ENCODE assay signal across 9 cellular contexts in the genomic region with DNA sequence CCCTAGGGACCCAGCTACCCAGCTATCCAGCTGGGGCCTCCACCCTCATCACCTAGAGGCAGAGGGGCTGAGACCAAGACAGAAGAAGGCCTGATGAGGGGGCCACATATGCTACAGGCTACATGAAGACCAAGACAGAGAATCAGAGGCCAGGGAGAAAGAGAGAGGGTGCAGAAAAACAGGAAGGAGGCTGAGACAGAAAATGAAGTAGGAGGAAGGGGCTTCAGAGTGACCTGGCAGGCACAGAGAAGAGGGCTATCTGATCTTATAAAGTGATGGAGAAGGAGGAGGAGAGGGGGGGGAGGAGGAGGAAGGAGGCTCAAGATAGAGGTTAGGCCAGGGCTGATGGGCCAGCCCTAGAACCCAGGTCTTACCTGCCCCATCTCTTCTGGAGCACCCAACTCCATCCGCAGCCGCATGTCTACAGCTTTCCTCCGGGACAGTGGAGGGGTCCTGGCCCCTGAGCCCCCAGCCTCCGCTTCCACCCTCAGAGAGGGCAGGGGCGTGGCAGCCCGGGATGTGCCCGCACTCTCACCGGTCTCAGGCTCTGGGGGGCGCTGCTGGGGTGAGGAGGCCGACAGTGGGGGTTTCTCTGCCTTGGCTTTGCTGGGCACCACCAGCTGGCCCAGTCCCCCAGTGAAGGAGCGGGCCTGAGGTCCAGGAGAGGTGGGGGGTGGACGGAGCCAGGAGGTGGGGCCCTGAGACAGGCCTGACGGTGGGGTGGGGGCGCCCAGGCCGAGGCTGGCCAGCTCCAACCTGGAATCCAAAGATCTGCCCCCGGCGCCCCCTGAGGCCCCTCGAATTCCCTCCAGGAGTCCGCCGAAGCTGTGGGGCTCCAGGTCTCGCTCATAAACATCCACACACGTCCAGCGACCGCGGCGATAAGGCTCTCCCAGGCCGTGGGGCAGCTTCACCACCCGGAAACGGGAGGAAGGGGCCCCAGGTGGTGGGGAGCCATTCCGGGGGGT. TPM values are rescaled to one million over a fixed set of nuclear protein-coding genes. Genes with fewer than 3 reads are reported as not detected.
DNase-seq lines count a peak whose midpoint lies in the region; ATAC-seq and TF ChIP-seq lines count a peak whose summit lies in the region.
"Had no signal": no experiment of that assay in that cellular context is flagged by ENCODE, and none has a peak within 500 bp of the region (broad histone marks: within the 10 kb centered on the region; RNA-seq: fewer than 3 reads in every experiment).

No MANE protein-coding gene starts in this region.

- no peak overlapping the region for H4K8ac ChIP-seq in mesenchymal stem cell (ENCODE audit: low read length)

- peaks cover 36% of the 10 kb centered on the region for H3K36me3 Mint-ChIP-seq in CD8-positive, alpha-beta T cell
- H3K36me3 Mint-ChIP-seq in brain: peaks cover 4% of the 10 kb centered on the region

- H3K27me3 ChIP-seq in CD8-positive, alpha-beta T cell (ENCODE audit: insufficient read depth, low read length): no peaks in the 10 kb centered on the region
- H3K27me3 ChIP-seq in NT2/D1 (ENCODE audit: insufficient read depth, insufficient read length) (no peaks in the 10 kb centered on the region), mesenchymal stem cell (ENCODE audit: control insufficient read depth in 1 of 2, insufficient read depth in 1 of 2, low read length in 2 of 2) (no peaks in the 10 kb centered on the region), thyroid gland (no peaks in the 10 kb centered on the region)

- no peak overlapping the region for H2BK15ac ChIP-seq in mesenchymal stem cell (ENCODE audit: low read depth, poor library complexity, severe bottlenecking)

- TF ChIP-seq CTCF in CD8-positive, alpha-beta T cell (IDR thresholded peaks at IDR 0.05): peak; percentile 50
- TF ChIP-seq CTCF in brain (conservative IDR thresholded peaks at IDR 0.05): no peak
- peak in 1 of 6 experiments; percentile 17 for TF ChIP-seq CTCF in thyroid gland (IDR thresholded peaks at IDR 0.05)

- no peak overlapping the region for H4K91ac ChIP-seq in mesenchymal stem cell (ENCODE audit: low read length)

- H3K4me1 ChIP-seq in CD8-positive, alpha-beta T cell (ENCODE audit: insufficient read depth, low read length): peaks cover 55% of the 10 kb centered on the region
- H3K4me1 ChIP-seq in NT2/D1 (ENCODE audit: insufficient read depth, insufficient read length): peaks cover 7% of the 10 kb centered on the region
- H3K4me1 ChIP-seq in mesenchymal stem cell (ENCODE audit: control insufficient read depth, insufficient read depth, low read depth, low read length): peaks cover 28% of the 10 kb centered on the region
- peaks cover 39 to 45% of the 10 kb centered on the region in 2 donors for H3K4me1 ChIP-seq in thyroid gland

- peaks cover 20% of the 10 kb centered on the region for H3K36me3 ChIP-seq in CD8-positive, alpha-beta T cell (ENCODE audit: insufficient read depth, low read length)
- H3K36me3 ChIP-seq in NT2/D1 (ENCODE audit: insufficient read depth, insufficient read length, low read length) (peaks cover 15% of the 10 kb centered on the region), mesenchymal stem cell (ENCODE audit: control insufficient read depth in 1 of 2, insufficient read depth in 2 of 2, low read depth in 1 of 2, low read length in 2 of 2) (peaks cover 31 to 42% of the 10 kb centered on the region in 2 experiments), thyroid gland (peaks cover 0 to 5% of the 10 kb centered on the region in 2 donors)

- peak overlapping the region; percentile 96 for H3K4me3 ChIP-seq in CD8-positive, alpha-beta T cell (ENCODE audit: low read depth, low read length)
- H3K4me3 ChIP-seq in NT2/D1 (ENCODE audit: insufficient read length, low read depth): peak overlapping the region; percentile 75
- H3K4me3 ChIP-seq in mesenchymal stem cell (ENCODE audit: insufficient read depth in 1 of 2, low read depth in 1 of 2, low read length in 2 of 2): peak overlapping the region; percentile 92 to 97
- H3K4me3 ChIP-seq in thyroid gland (replicated peaks in 1 of 3): peak overlapping the region; percentile 44 to 97 (median 94)

- H2BK12ac ChIP-seq in mesenchymal stem cell (ENCODE audit: low read length in 2 of 2): no peak overlapping the region

- H2BK120ac ChIP-seq in mesenchymal stem cell (ENCODE audit: low read depth, low read length): no peak overlapping the region

- CTCF ChIA-PET in CD8-positive, alpha-beta T cell (lab: Charles Lee): interaction anchor here (0.6 to 11.8 kb wide), 13 partner anchors 8 to 108 kb away, joined by 3 to 203 read pairs (median 4); partner anchors contain the start of genes AGFG2, PPP1R35 and SPACDR
- CTCF ChIA-PET in HEK293T (lab: Yijun Ruan, JAX): interaction anchor here (1.0 kb wide), 1 partner anchor 82 kb away, joined by 3 read pairs; no protein-coding TSS in a partner anchor

- H3K4ac ChIP-seq in mesenchymal stem cell (ENCODE audit: low read depth in 1 of 2, low read length in 2 of 2): no peak overlapping the region

- POLR2A ChIA-PET in CD8-positive, alpha-beta T cell (lab: Charles Lee): interaction anchor here (0.5 to 5.3 kb wide), 10 partner anchors 8 to 374 kb away, joined by 3 to 27 read pairs (median 4); partner anchors contain the start of genes FBXO24, LRCH4, MEPCE and ZCWPW1
- POLR2A ChIA-PET in HEK293T (lab: Yijun Ruan, JAX): interaction anchor here (0.6 to 1.9 kb wide), 4 partner anchors 10 to 83 kb away, joined by 3 to 7 read pairs (median 4); no protein-coding TSS in a partner anchor

- TF ChIP-seq POLR2A in thyroid gland (IDR thresholded peaks at IDR 0.05): no peak

- H3K4me2 ChIP-seq in mesenchymal stem cell (ENCODE audit: low read length, poor library complexity, severe bottlenecking): peak overlapping the region; percentile 86

- no peaks in the 10 kb centered on the region for H3K27me3 Mint-ChIP-seq in CD8-positive, alpha-beta T cell (ENCODE audit: low read depth)
- H3K27me3 Mint-ChIP-seq in brain: peaks cover 4% of the 10 kb centered on the region

- 44% methylated on average over 29 of the region's 30 CpGs for WGBS in mesenchymal stem cell
- 26 to 32% methylated on average over 9 to 10 of the region's 30 CpGs for WGBS in thyroid gland, 2 donors

- H3K27ac ChIP-seq in CD8-positive, alpha-beta T cell (ENCODE audit: low read depth, low read length): peak overlapping the region; percentile 72
- H3K27ac ChIP-seq in mesenchymal stem cell (ENCODE audit: low read length, poor library complexity, severe bottlenecking): no peak overlapping the region
- peak overlapping the region; percentile 58 to 92 (median 83) for H3K27ac ChIP-seq in thyroid gland

- H3K4me3 Mint-ChIP-seq in CD8-positive, alpha-beta T cell: peak overlapping the region; percentile 93
- peak overlapping the region; percentile 82 to 96 (median 88) for H3K4me3 Mint-ChIP-seq in brain

- intact Hi-C loops in CD8-positive, alpha-beta T cell (cut with DNase I, micrococcal nuclease): loop anchor here (5.0 kb wide), 3 partner anchors 195 to 230 kb away; partner anchors contain the start of genes GIGYF1 (in 1 of the 2), GNB2 (in 1 of the 2) and POP7 (in 1 of the 2)
- intact Hi-C loops in thyroid gland (cut with DNase I): no loop called here

- H3K14ac ChIP-seq in mesenchymal stem cell (ENCODE audit: low read length in 2 of 2): peak overlapping the region; percentile 45 to 67

- H3K79me1 ChIP-seq in mesenchymal stem cell (replicated peaks; ENCODE audit: low read length, poor library complexity, severe bottlenecking): peaks cover 22% of the 10 kb centered on the region

- peaks cover 49% of the 10 kb centered on the region for H3K4me1 Mint-ChIP-seq in CD8-positive, alpha-beta T cell (ENCODE audit: low read depth)
- H3K4me1 Mint-ChIP-seq in brain: peaks cover 44% of the 10 kb centered on the region

- H2AFZ ChIP-seq in mesenchymal stem cell (ENCODE audit: low read depth, low read length): no peak overlapping the region

- H3K23ac ChIP-seq in mesenchymal stem cell (ENCODE audit: low read length in 2 of 2): peak overlapping the region in 1 of 2 experiments; percentile 81

- ATAC-seq in CD8-positive, alpha-beta T cell: peak; percentile 19

- no peaks in the 10 kb centered on the region for H3K9me3 ChIP-seq in CD8-positive, alpha-beta T cell (ENCODE audit: low read length)
- H3K9me3 ChIP-seq in NT2/D1 (ENCODE audit: insufficient read depth, low read length) (no peaks in the 10 kb centered on the region), mesenchymal stem cell (ENCODE audit: control insufficient read depth, low read length) (no peaks in the 10 kb centered on the region), thyroid gland (no peaks in the 10 kb centered on the region)

- H3K9me3 Mint-ChIP-seq in CD8-positive, alpha-beta T cell: no peaks in the 10 kb centered on the region
- peaks cover 0 to 2% (median 0%) of the 10 kb centered on the region in 5 experiments for H3K9me3 Mint-ChIP-seq in brain

- peak overlapping the region; percentile 50 for H3K9ac ChIP-seq in NT2/D1 (ENCODE audit: insufficient read length, low read depth)
- peak overlapping the region; percentile 96 for H3K9ac ChIP-seq in mesenchymal stem cell (ENCODE audit: low read length)

- H3K18ac ChIP-seq in mesenchymal stem cell (ENCODE audit: low read depth in 1 of 2, low read length in 2 of 2): peak overlapping the region in 1 of 2 experiments; percentile 16

- DNase-seq in CD8-positive, alpha-beta T cell: peak in 4 of 7 experiments; percentile 50 to 70 (median 56)
- DNase-seq in NT2/D1 (ENCODE audit: low read depth, low spot score) (no peak), mesenchymal stem cell (no peak), thyroid gland (peak in 1 of 2 donors; percentile 30), NCI-H1092 treated with DMSO at 0.1 percent for 48 hours (lab: John Stamatoyannopoulos, UW) (no peak), HEK293T (ENCODE audit: extremely low spot score) (no peak), NCI-H2107 (lab: John Stamatoyannopoulos, UW) (no peak)

- H2AK5ac ChIP-seq in mesenchymal stem cell (ENCODE audit: low read length, severe bottlenecking): no peak overlapping the region

- peak overlapping the region; percentile 82 for H3K27ac Mint-ChIP-seq in CD8-positive, alpha-beta T cell
- H3K27ac Mint-ChIP-seq in brain: peak overlapping the region; percentile 80 to 93 (median 87)

- no peak overlapping the region for H2BK5ac ChIP-seq in mesenchymal stem cell (ENCODE audit: low read depth, low read length, poor library complexity, severe bottlenecking)

RNA-seq across cellular contexts. Expression of gene TSC22D4, which starts 1.8 kb away (rescaled TPM):
- total RNA-seq in CD8-positive, alpha-beta T cell: 10 to 100 TPM; 30.7 to 32.3 TPM
- 383 TPM for polyA plus RNA-seq in brain (ENCODE audit: insufficient read depth, low read depth, low replicate concordance)
- polyA plus RNA-seq in mesenchymal stem cell (2013, experiment 1 of 2): 47.5 TPM
- polyA plus RNA-seq in mesenchymal stem cell (2013, experiment 2 of 2): 47.0 TPM
- total RNA-seq in thyroid gland: 10 to 100 TPM; 22.7 to 37.8 (median 27.9) TPM

RNA-seq across cellular contexts. Expression of gene NYAP1, which starts 6.5 kb away (rescaled TPM):
- under 1 TPM; 0.33 to 0.38 TPM for total RNA-seq in CD8-positive, alpha-beta T cell
- 20.8 TPM for polyA plus RNA-seq in brain (ENCODE audit: insufficient read depth, low read depth, low replicate concordance)
- polyA plus RNA-seq in mesenchymal stem cell (2013, experiment 1 of 2): 0.57 TPM
- polyA plus RNA-seq in mesenchymal stem cell (2013, experiment 2 of 2): 0.58 TPM
- 1 to 10 TPM in 2 of 4 donors, under 1 TPM in 1, not detected in 1; 0.40 to 1.3 (median 1.0) TPM for total RNA-seq in thyroid gland

RNA-seq across cellular contexts. Expression of gene SPACDR, which starts 13.1 kb away (rescaled TPM):
- under 1 TPM in 1 of 2 experiments, not detected in 1; 0.94 TPM for total RNA-seq in CD8-positive, alpha-beta T cell
- polyA plus RNA-seq in brain (ENCODE audit: insufficient read depth, low read depth, low replicate concordance): 1.6 TPM
- polyA plus RNA-seq in mesenchymal stem cell (2013, experiment 1 of 2): 0.47 TPM
- polyA plus RNA-seq in mesenchymal stem cell (2013, experiment 2 of 2): 0.56 TPM
- 1 to 10 TPM in 1 of 4 donors, not detected in 3; 2.0 TPM for total RNA-seq in thyroid gland
- total RNA-seq: renal cortical epithelial cell had no signal

RNA-seq across cellular contexts. Expression of gene PPP1R35, which starts 40.9 kb away (rescaled TPM):
- total RNA-seq in CD8-positive, alpha-beta T cell: 10 to 100 TPM; 29.4 to 33.5 TPM
- 34.4 TPM for polyA plus RNA-seq in brain (ENCODE audit: insufficient read depth, low read depth, low replicate concordance)
- 45.2 TPM for polyA plus RNA-seq in mesenchymal stem cell (2013, experiment 1 of 2)
- 47.7 TPM for polyA plus RNA-seq in mesenchymal stem cell (2013, experiment 2 of 2)
- total RNA-seq in thyroid gland: 10 to 100 TPM; 28.4 to 67.2 (median 45.5) TPM

RNA-seq across cellular contexts. Expression of gene MEPCE, which starts 47.6 kb away (rescaled TPM):
- 10 to 100 TPM; 69.3 to 73.3 TPM for total RNA-seq in CD8-positive, alpha-beta T cell
- polyA plus RNA-seq in brain (ENCODE audit: insufficient read depth, low read depth, low replicate concordance): 57.4 TPM
- polyA plus RNA-seq in mesenchymal stem cell (2013, experiment 1 of 2): 17.9 TPM
- polyA plus RNA-seq in mesenchymal stem cell (2013, experiment 2 of 2): 17.3 TPM
- total RNA-seq in thyroid gland: 10 to 100 TPM; 42.9 to 48.7 (median 45.6) TPM

Comparison
In these comparisons a context has a peak if more than half of its experiments do, and no peak if none do; other contexts are left out.
1. DNase-seq: peak in CD8-positive, alpha-beta T cell (4 of 7); none in NT2/D1 (single experiment), mesenchymal stem cell (single experiment), NCI-H1092 treated with DMSO at 0.1 percent for 48 hours (single experiment), HEK293T (single experiment) and NCI-H2107 (single experiment).
2. Peak in every context shown above with its lines, with median percentiles within 50 percentile points of each other: H3K4me3 ChIP-seq.